In the genomic region with DNA sequence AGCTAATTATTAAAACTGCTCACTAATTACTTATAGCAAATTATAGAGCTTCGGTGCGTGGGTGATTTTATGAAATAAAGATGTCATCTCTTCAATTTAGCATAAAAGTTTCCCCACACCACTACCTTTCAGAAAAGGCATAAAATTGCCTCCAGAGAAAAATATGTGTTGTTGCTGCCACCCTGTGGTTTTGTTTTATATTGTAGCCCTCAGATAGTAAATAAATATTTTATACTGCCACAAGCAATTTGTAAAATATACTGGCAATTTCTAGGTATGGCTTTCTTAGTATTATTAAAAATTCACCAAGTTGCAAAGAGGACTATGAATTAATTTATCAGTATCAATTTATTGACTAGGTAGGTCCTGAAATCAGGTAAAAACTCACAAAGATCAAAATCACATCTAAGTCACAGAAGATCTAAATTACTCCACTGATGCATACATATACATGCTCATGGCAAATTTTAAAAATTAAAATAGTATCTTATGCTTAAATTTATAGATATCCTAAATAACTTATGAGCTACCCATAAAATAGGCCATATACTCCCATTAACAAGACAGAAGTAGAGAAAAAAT, we compare ENCODE assay signal across 8 cellular contexts. TPM values are rescaled to one million over a fixed set of nuclear protein-coding genes. Genes with fewer than 3 reads are reported as not detected.
DNase-seq lines count a peak whose midpoint lies in the region; ATAC-seq, FAIRE-seq and TF ChIP-seq lines count a peak whose summit lies in the region.

No MANE protein-coding gene starts in this region.

- DNase-seq in cardiac muscle cell (ENCODE audit: low read depth in 1 of 2, low spot score in 1 of 2), result peak; percentile 23 to 40
- no peak for DNase-seq in right atrium auricular region (ENCODE audit: low spot score)
- DNase-seq in kidney, result no peak
- no peak for DNase-seq in effector memory CD4-positive, alpha-beta T cell
- DNase-seq in COLO668 (lab: John Stamatoyannopoulos, UW; ENCODE audit: unreplicated experiment), result no peak

- FAIRE-seq in kidney (lab: Jason Lieb, UNC), result peak; percentile 54

- H3K9me2 ChIP-seq in SU-DHL-6 (replicated peaks; ENCODE audit: insufficient read depth, low read length), result no peaks in the 10 kb centered on the region

- H3K4me1 ChIP-seq in cardiac muscle cell (ENCODE audit: low read depth), result no peaks in the 10 kb centered on the region
- no peaks in the 10 kb centered on the region for H3K4me1 ChIP-seq in right atrium auricular region
- no peaks in the 10 kb centered on the region for H3K4me1 ChIP-seq in KMS-11 (ENCODE audit: low read depth, poor library complexity, severe bottlenecking)
- no peaks in the 10 kb centered on the region for H3K4me1 ChIP-seq in kidney (ENCODE audit: control insufficient read depth in 1 of 2, insufficient read depth in 1 of 2, low read depth in 1 of 2, low read length in 2 of 2)
- H3K4me1 ChIP-seq in effector memory CD4-positive, alpha-beta T cell (ENCODE audit: control insufficient read depth, insufficient read depth, low read length, poor library complexity, severe bottlenecking), result no peaks in the 10 kb centered on the region

- no peak overlapping the region for H3K4me3 ChIP-seq in cardiac muscle cell
- H3K4me3 ChIP-seq in right atrium auricular region, result no peak overlapping the region
- H3K4me3 ChIP-seq in KMS-11 (IDR thresholded peaks at IDR 0.05; ENCODE audit: insufficient read depth, low read depth, low read length), result no peak overlapping the region
- no peak overlapping the region for H3K4me3 ChIP-seq in SU-DHL-6 (ENCODE audit: insufficient read depth, low read length, poor library complexity, severe bottlenecking)
- H3K4me3 ChIP-seq in kidney (ENCODE audit: low read length in 2 of 2), result no peak overlapping the region
- H3K4me3 ChIP-seq in effector memory CD4-positive, alpha-beta T cell (ENCODE audit: insufficient read depth, low read depth, low read length, poor library complexity, severe bottlenecking), result no peak overlapping the region

- no peak for ATAC-seq in GM21515 (IDR thresholded peaks at IDR 0.05; ENCODE audit: unreplicated experiment)

- H3K9me3 ChIP-seq in cardiac muscle cell (ENCODE audit: low read depth) (no peaks in the 10 kb centered on the region), right atrium auricular region (no peaks in the 10 kb centered on the region), SU-DHL-6 (ENCODE audit: insufficient read depth, low read length) (no peaks in the 10 kb centered on the region), kidney (ENCODE audit: control insufficient read depth in 1 of 2, low read length in 2 of 2) (no peaks in the 10 kb centered on the region)
- no peaks in the 10 kb centered on the region for H3K9me3 ChIP-seq in effector memory CD4-positive, alpha-beta T cell (ENCODE audit: control insufficient read depth, low read length)

- H3K27ac ChIP-seq in cardiac muscle cell (no peak overlapping the region), right atrium auricular region (no peak overlapping the region), KMS-11 (no peak overlapping the region), SU-DHL-6 (ENCODE audit: low read depth, low read length) (no peak overlapping the region), kidney (ENCODE audit: low read depth in 2 of 2, low read length in 2 of 2) (no peak overlapping the region)
- H3K27ac ChIP-seq in effector memory CD4-positive, alpha-beta T cell (ENCODE audit: insufficient read depth, low read length, poor library complexity, severe bottlenecking), result no peak overlapping the region

- H3K79me2 ChIP-seq in KMS-11 (ENCODE audit: insufficient read depth, low read depth) (no peaks in the 10 kb centered on the region), SU-DHL-6 (ENCODE audit: insufficient read depth, low read length) (no peaks in the 10 kb centered on the region)

- no peaks in the 10 kb centered on the region for H3F3A ChIP-seq in SU-DHL-6 (ENCODE audit: insufficient read depth)

- H4K20me1 ChIP-seq in KMS-11 (ENCODE audit: insufficient read depth) (no peaks in the 10 kb centered on the region), SU-DHL-6 (ENCODE audit: low read depth, low read length) (no peaks in the 10 kb centered on the region)

- H3K36me3 ChIP-seq in cardiac muscle cell (no peaks in the 10 kb centered on the region), right atrium auricular region (no peaks in the 10 kb centered on the region), KMS-11 (ENCODE audit: insufficient read depth) (no peaks in the 10 kb centered on the region), SU-DHL-6 (ENCODE audit: low read length) (no peaks in the 10 kb centered on the region), kidney (ENCODE audit: control insufficient read depth in 1 of 2, insufficient read depth in 2 of 2, low read length in 2 of 2) (no peaks in the 10 kb centered on the region)
- no peaks in the 10 kb centered on the region for H3K36me3 ChIP-seq in effector memory CD4-positive, alpha-beta T cell (ENCODE audit: control insufficient read depth, insufficient read depth, low read length)

- H3K27me3 ChIP-seq in cardiac muscle cell, result no peaks in the 10 kb centered on the region
- no peaks in the 10 kb centered on the region for H3K27me3 ChIP-seq in right atrium auricular region
- no peaks in the 10 kb centered on the region for H3K27me3 ChIP-seq in KMS-11 (ENCODE audit: insufficient read depth, low read depth)
- H3K27me3 ChIP-seq in SU-DHL-6 (ENCODE audit: low read length), result no peaks in the 10 kb centered on the region
- no peaks in the 10 kb centered on the region for H3K27me3 ChIP-seq in effector memory CD4-positive, alpha-beta T cell (replicated peaks; ENCODE audit: control insufficient read depth, insufficient read depth, low read length, poor library complexity, severe bottlenecking)

- H3K4me2 ChIP-seq in KMS-11 (no peak overlapping the region), SU-DHL-6 (ENCODE audit: low read depth, low read length, poor library complexity, severe bottlenecking) (no peak overlapping the region)

- intact Hi-C loops in kidney (cut with DNase I), result loop anchor here (10.0 kb wide), 1 partner anchor 341 kb away; no protein-coding TSS in a partner anchor

- no peak overlapping the region for H3K9ac ChIP-seq in KMS-11
- no peak overlapping the region for H3K9ac ChIP-seq in SU-DHL-6 (ENCODE audit: low read length)
- H3K9ac ChIP-seq in kidney (ENCODE audit: low read length in 2 of 2), result no peak overlapping the region

- no peak overlapping the region for H2AFZ ChIP-seq in KMS-11 (ENCODE audit: low read depth)
- no peak overlapping the region for H2AFZ ChIP-seq in SU-DHL-6 (ENCODE audit: low read depth, low read length, severe bottlenecking)

- TF ChIP-seq CTCF in cardiac muscle cell (IDR thresholded peaks at IDR 0.05; ENCODE audit: low read depth, low read length) (peak; percentile 47), right atrium auricular region (IDR thresholded peaks at IDR 0.05) (peak in 1 of 2 donors; percentile 58), KMS-11 (conservative IDR thresholded peaks at IDR 0.05; ENCODE audit: low read depth, low read length) (peak; percentile 79), SU-DHL-6 (IDR thresholded peaks at IDR 0.05; ENCODE audit: insufficient read depth, low read length, poor library complexity, severe bottlenecking) (peak; percentile 68), kidney (IDR thresholded peaks at IDR 0.05; ENCODE audit: borderline replicate concordance, extremely low read depth, insufficient read depth) (peak; percentile 21)

RNA-seq across cellular contexts. Expression of a gene that starts 26.5 kb away (rescaled TPM):
- total RNA-seq in cardiac muscle cell (17.4 and 25.1 TPM in 2 replicates), right atrium auricular region (10 to 100 TPM; 11.8 to 13.4 TPM), kidney (34.1 TPM)
- polyA plus RNA-seq in cardiac muscle cell (21.3 and 24.5 TPM in 2 replicates), kidney (ENCODE audit: insufficient read depth, low read depth, low replicate concordance) (15.7 TPM)

Comparison
In these comparisons a context has a peak if more than half of its experiments do, and no peak if none do; other contexts are left out.
1. DNase-seq: peak in cardiac muscle cell (2 of 2); none in right atrium auricular region (single experiment), kidney (single experiment), effector memory CD4-positive, alpha-beta T cell (0 of 3) and COLO668 (single experiment).